In the genomic region with DNA sequence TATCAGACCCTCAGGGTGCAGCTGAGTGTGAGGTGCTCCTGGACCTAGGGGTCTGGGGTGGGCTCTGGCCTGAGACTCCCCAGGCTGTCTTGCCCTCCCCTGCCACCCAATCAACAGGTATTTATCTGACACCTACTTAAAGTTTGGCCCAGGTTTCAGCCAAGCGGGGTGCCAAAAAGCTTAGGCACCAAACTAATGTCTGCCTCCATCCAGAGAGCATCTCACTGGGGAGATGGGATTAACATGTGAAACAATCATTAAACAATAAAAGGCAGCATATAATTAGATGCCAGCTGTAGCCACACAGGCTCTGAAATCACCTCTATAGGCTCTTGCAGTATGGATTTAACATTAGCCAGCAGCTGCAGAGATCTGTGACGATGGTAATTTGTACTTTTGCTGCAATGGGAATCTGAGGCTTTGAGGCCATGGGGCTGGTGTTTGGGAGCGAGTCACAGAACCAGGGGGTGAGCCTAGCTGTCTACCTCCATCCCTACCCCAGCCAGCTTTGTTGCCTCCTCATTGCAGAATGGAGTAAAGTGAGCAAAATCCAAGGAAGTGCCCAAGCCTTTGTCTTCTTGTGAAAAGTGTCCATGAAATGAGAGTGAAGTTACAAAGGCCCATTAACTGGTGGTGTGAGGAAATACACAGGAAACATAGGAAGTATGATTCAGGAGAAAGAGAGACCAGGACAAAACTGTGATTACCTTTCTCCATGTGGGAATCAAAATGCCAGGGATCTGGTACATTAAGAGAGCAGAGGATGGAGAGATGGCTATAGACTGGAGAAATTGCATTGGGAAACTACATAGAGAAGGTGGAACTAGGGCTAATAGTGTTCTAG, we compare ENCODE assay signal across 10 cellular contexts. TPM values are rescaled to one million over a fixed set of nuclear protein-coding genes. Genes with fewer than 3 reads are reported as not detected.
DNase-seq lines count a peak whose midpoint lies in the region; ATAC-seq lines count a peak whose summit lies in the region.
"Had no signal": no experiment of that assay in that cellular context is flagged by ENCODE, and none has a peak within 500 bp of the region (broad histone marks: within the 10 kb centered on the region; RNA-seq: fewer than 3 reads in every experiment).

No MANE protein-coding gene starts in this region.

- H3K27me3 ChIP-seq in CD8-positive, alpha-beta memory T cell (ENCODE audit: insufficient read depth, low read length, poor library complexity, severe bottlenecking), result no peaks in the 10 kb centered on the region

- peak overlapping the region; percentile 68 to 90 (median 84) for H3K4me3 Mint-ChIP-seq in CD8-positive, alpha-beta memory T cell
- peak overlapping the region; percentile 86 for H3K4me3 Mint-ChIP-seq in activated naive CD8-positive, alpha-beta T cell treated with anti-CD3 and anti-CD28 coated beads, Interleukin-2, amount 10 ng/mL, durations not matched to agents 7 days and 5 days
- peak overlapping the region; percentile 63 to 98 (median 84) for H3K4me3 Mint-ChIP-seq in naive thymus-derived CD8-positive, alpha-beta T cell

- POLR2A ChIA-PET in CD8-positive, alpha-beta memory T cell (lab: Charles Lee), result interaction anchor here (0.7 to 2.4 kb wide), 7 partner anchors 10 to 24 kb away, joined by 3 to 11 read pairs (median 5); no protein-coding TSS in a partner anchor
- POLR2A ChIA-PET in activated naive CD8-positive, alpha-beta T cell treated with anti-CD3 and anti-CD28 coated beads, Interleukin-2, amount 10 ng/mL, durations not matched to agents 7 days and 5 days (lab: Charles Lee), result interaction anchor here (0.5 to 24.5 kb wide), 6 partner anchors 7 to 1347 kb away, joined by 3 to 584 read pairs (median 6); a partner anchor contains a TSS
- POLR2A ChIA-PET in naive thymus-derived CD8-positive, alpha-beta T cell (lab: Charles Lee), result interaction anchor here (0.5 to 30.9 kb wide), 9 partner anchors 10 to 126 kb away, joined by 3 to 825 read pairs (median 4); a partner anchor contains a TSS

- peak overlapping the region; percentile 96 to 100 (median 98) for H3K27ac Mint-ChIP-seq in CD8-positive, alpha-beta memory T cell
- peak overlapping the region; percentile 90 for H3K27ac Mint-ChIP-seq in activated naive CD8-positive, alpha-beta T cell treated with anti-CD3 and anti-CD28 coated beads, Interleukin-2, amount 10 ng/mL, durations not matched to agents 7 days and 5 days
- peak overlapping the region; percentile 89 to 99 (median 96) for H3K27ac Mint-ChIP-seq in naive thymus-derived CD8-positive, alpha-beta T cell

- peaks cover 99% of the 10 kb centered on the region for H3K4me1 ChIP-seq in CD8-positive, alpha-beta memory T cell (ENCODE audit: insufficient read depth, low read length)

- no peaks in the 10 kb centered on the region for H3K9me3 ChIP-seq in CD8-positive, alpha-beta memory T cell (ENCODE audit: low read length)

- H3K9me3 Mint-ChIP-seq in CD8-positive, alpha-beta memory T cell, result no peaks in the 10 kb centered on the region
- H3K9me3 Mint-ChIP-seq in activated naive CD8-positive, alpha-beta T cell treated with anti-CD3 and anti-CD28 coated beads, Interleukin-2, amount 10 ng/mL, durations not matched to agents 7 days and 5 days, result no peaks in the 10 kb centered on the region
- no peaks in the 10 kb centered on the region for H3K9me3 Mint-ChIP-seq in naive thymus-derived CD8-positive, alpha-beta T cell

- no peak for ATAC-seq in activated naive CD8-positive, alpha-beta T cell treated with anti-CD3 and anti-CD28 coated beads, Interleukin-2, amount 10 ng/mL, durations not matched to agents 7 days and 5 days (ENCODE audit: low read depth)
- ATAC-seq in naive thymus-derived CD8-positive, alpha-beta T cell, result no peak
- no peak for ATAC-seq in HG03342 (IDR thresholded peaks at IDR 0.05; ENCODE audit: unreplicated experiment)

- H3K36me3 Mint-ChIP-seq in CD8-positive, alpha-beta memory T cell, result peaks cover 3 to 71% (median 24%) of the 10 kb centered on the region in 3 donors
- H3K36me3 Mint-ChIP-seq in activated naive CD8-positive, alpha-beta T cell treated with anti-CD3 and anti-CD28 coated beads, Interleukin-2, amount 10 ng/mL, durations not matched to agents 7 days and 5 days, result peaks cover 47% of the 10 kb centered on the region
- H3K36me3 Mint-ChIP-seq in naive thymus-derived CD8-positive, alpha-beta T cell, result peaks cover 12 to 59% (median 14%) of the 10 kb centered on the region in 3 donors

- H3K4me1 Mint-ChIP-seq in CD8-positive, alpha-beta memory T cell, result peaks cover 96 to 100% (median 99%) of the 10 kb centered on the region in 3 donors
- peaks cover 93% of the 10 kb centered on the region for H3K4me1 Mint-ChIP-seq in activated naive CD8-positive, alpha-beta T cell treated with anti-CD3 and anti-CD28 coated beads, Interleukin-2, amount 10 ng/mL, durations not matched to agents 7 days and 5 days
- peaks cover 65 to 100% (median 100%) of the 10 kb centered on the region in 4 donors for H3K4me1 Mint-ChIP-seq in naive thymus-derived CD8-positive, alpha-beta T cell

- CTCF ChIA-PET in CD8-positive, alpha-beta memory T cell (lab: Charles Lee), result interaction anchor here (1.1 to 19.1 kb wide), 10 partner anchors 8 to 114 kb away, joined by 3 to 503 read pairs (median 4); a partner anchor contains a TSS

- DNase-seq in CD8-positive, alpha-beta memory T cell, result no peak
- DNase-seq in NCI-H1092 treated with DMSO at 0.1 percent for 48 hours (lab: John Stamatoyannopoulos, UW) (peak; percentile 73), NCI-H2171 (lab: John Stamatoyannopoulos, UW) (no peak), cerebellum (ENCODE audit: low spot score) (no peak), glomerular visceral epithelial cell (ENCODE audit: extremely low spot score) (no peak)
- DNase-seq in activated naive CD8-positive, alpha-beta T cell treated with anti-CD3 and anti-CD28 coated beads, Interleukin-2, amount 10 ng/mL, durations not matched to agents 7 days and 5 days, result no peak
- DNase-seq in naive thymus-derived CD8-positive, alpha-beta T cell, result no peak
- DNase-seq: stimulated activated CD4-positive, alpha-beta T cell treated with anti-CD3 and anti-CD28 coated beads, Interleukin-2, amount 100 ng/mL, for 48 hours had no signal

- peak overlapping the region; percentile 85 for H3K27ac ChIP-seq in CD8-positive, alpha-beta memory T cell (ENCODE audit: low read depth, low read length)

- H3K27me3 Mint-ChIP-seq in CD8-positive, alpha-beta memory T cell, result no peaks in the 10 kb centered on the region
- H3K27me3 Mint-ChIP-seq in activated naive CD8-positive, alpha-beta T cell treated with anti-CD3 and anti-CD28 coated beads, Interleukin-2, amount 10 ng/mL, durations not matched to agents 7 days and 5 days, result no peaks in the 10 kb centered on the region
- no peaks in the 10 kb centered on the region for H3K27me3 Mint-ChIP-seq in naive thymus-derived CD8-positive, alpha-beta T cell

- H3K36me3 ChIP-seq in CD8-positive, alpha-beta memory T cell (ENCODE audit: insufficient read depth, low read length), result peaks cover 16% of the 10 kb centered on the region

- H3K4me3 ChIP-seq in CD8-positive, alpha-beta memory T cell (ENCODE audit: low read length), result peak overlapping the region; percentile 73
- H3K4me3 ChIP-seq: lung had no signal

RNA-seq across cellular contexts. Expression of a gene that starts 36.1 kb away (rescaled TPM):
- total RNA-seq in CD8-positive, alpha-beta memory T cell, result 10 to 100 TPM; 82.7 to 88.7 TPM
- 35.3 TPM for polyA plus RNA-seq in CD8-positive, alpha-beta memory T cell
- 10 to 100 TPM; 40.6 to 43.7 TPM for total RNA-seq in activated naive CD8-positive, alpha-beta T cell treated with anti-CD3 and anti-CD28 coated beads, Interleukin-2, amount 10 ng/mL, durations not matched to agents 7 days and 5 days
- 10 to 100 TPM; 61.7 to 62.4 TPM for total RNA-seq in naive thymus-derived CD8-positive, alpha-beta T cell
- polyA plus RNA-seq in naive thymus-derived CD8-positive, alpha-beta T cell, result 10 to 100 TPM; 38.9 to 46.0 (median 39.1) TPM
- 22.5 TPM for total RNA-seq in cerebellum

RNA-seq across cellular contexts. Expression of a gene that starts 59.2 kb away (rescaled TPM):
- total RNA-seq in CD8-positive, alpha-beta memory T cell, result 10 to 100 TPM; 11.0 to 11.7 TPM
- not detected for polyA plus RNA-seq in CD8-positive, alpha-beta memory T cell
- total RNA-seq in activated naive CD8-positive, alpha-beta T cell treated with anti-CD3 and anti-CD28 coated beads, Interleukin-2, amount 10 ng/mL, durations not matched to agents 7 days and 5 days, result 1 to 10 TPM; 2.7 TPM
- total RNA-seq in naive thymus-derived CD8-positive, alpha-beta T cell, result under 1 TPM; 0.22 to 0.34 TPM
- not detected for polyA plus RNA-seq in naive thymus-derived CD8-positive, alpha-beta T cell
- total RNA-seq in cerebellum, result 24.5 TPM
